In the genomic region with DNA sequence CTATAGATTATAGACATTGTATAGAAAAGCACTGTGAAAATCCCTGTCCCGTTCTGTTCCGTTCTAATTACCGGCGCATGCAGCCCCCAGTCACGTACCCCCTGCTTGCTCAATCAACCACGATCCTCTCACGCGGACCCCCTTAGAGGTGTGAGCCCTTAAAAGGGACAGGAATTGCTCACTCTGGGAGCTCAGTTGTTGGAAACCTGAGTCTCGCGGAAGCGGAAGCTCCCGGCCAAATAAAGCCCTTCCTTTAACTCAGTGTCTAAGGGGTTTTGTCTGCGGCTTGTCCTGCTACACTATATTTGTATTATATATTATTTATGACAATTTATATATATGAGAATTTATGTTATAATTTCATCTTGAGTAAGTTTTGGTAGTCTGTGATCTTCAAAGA, we compare ENCODE assay signal across 32 cellular contexts.
"Had no signal": no experiment of that assay in that cellular context is flagged by ENCODE, and none has a peak within 500 bp of the region (broad histone marks: within the 10 kb centered on the region; RNA-seq: fewer than 3 reads in every experiment).

No MANE protein-coding gene starts in this region.

- H3K27me3 Mint-ChIP-seq: activated B cell treated with CpG ODN at 0.5 μM for 24 hours; activated CD4-positive, alpha-beta memory T cell treated with anti-CD3 and anti-CD28 coated beads for 36 hours; activated CD8-positive, alpha-beta memory T cell treated with anti-CD3 and anti-CD28 coated beads, Interleukin-2, amount 10 ng/mL, durations not matched to agents 7 days and 5 days; activated naive CD4-positive, alpha-beta T cell treated with anti-CD3 and anti-CD28 coated beads, Interleukin-2, amount 50 U/mL, for 24 hours; activated naive CD8-positive, alpha-beta T cell treated with anti-CD3 and anti-CD28 coated beads for 36 hours; activated naive CD8-positive, alpha-beta T cell treated with anti-CD3 and anti-CD28 coated beads, Interleukin-2, amount 50 U/mL, for 24 hours; effector memory CD8-positive, alpha-beta T cell had no signal

- DNase-seq: activated B cell treated with CpG ODN at 0.5 μM for 24 hours; activated CD4-positive, alpha-beta memory T cell treated with anti-CD3 and anti-CD28 coated beads for 36 hours; activated CD4-positive, alpha-beta T cell treated with anti-CD3 and anti-CD28 coated beads for 1 hour; activated CD4-positive, alpha-beta T cell treated with anti-CD3 and anti-CD28 coated beads for 4 hours; activated CD4-positive, alpha-beta T cell treated with anti-CD3 and anti-CD28 coated beads, Interleukin-2, amount 50 U/mL, for 1 hour; activated CD8-positive, alpha-beta memory T cell treated with anti-CD3 and anti-CD28 coated beads, Interleukin-2, amount 10 ng/mL, durations not matched to agents 7 days and 5 days; activated CD8-positive, alpha-beta memory T cell treated with anti-CD3 and anti-CD28 coated beads, Interleukin-2, amount 50 U/mL, for 4 hours; activated CD8-positive, alpha-beta T cell treated with anti-CD3 and anti-CD28 coated beads, Interleukin-2, amount 10 ng/mL, durations not matched to agents 7 days and 5 days; activated effector memory CD4-positive, alpha-beta T cell treated with anti-CD3 and anti-CD28 coated beads, Interleukin-2, amount 50 U/mL, for 16 hours; activated naive CD4-positive, alpha-beta T cell treated with anti-CD3 and anti-CD28 coated beads for 36 hours; activated naive CD8-positive, alpha-beta T cell treated with anti-CD3 and anti-CD28 coated beads for 36 hours; activated naive CD8-positive, alpha-beta T cell treated with anti-CD3 and anti-CD28 coated beads, Interleukin-2, amount 50 U/mL, for 24 hours; activated T-cell treated with anti-CD3 and anti-CD28 coated beads, Interleukin-2, amount 50 U/mL, for 1 hour; activated T-cell treated with anti-CD3 and anti-CD28 coated beads, Interleukin-2, amount 50 U/mL, for 48 hours; adrenal gland; amygdala; aorta; body of pancreas; caudate nucleus; cortex of kidney; dermis blood vessel endothelial cell; effector CD4-positive, alpha-beta T cell; effector memory CD8-positive, alpha-beta T cell; foreskin fibroblast; head of caudate nucleus; hippocampal formation; T-helper 2 cell had no signal

- H3K9me3 Mint-ChIP-seq: activated B cell treated with CpG ODN at 0.5 μM for 24 hours; activated CD4-positive, alpha-beta memory T cell treated with anti-CD3 and anti-CD28 coated beads for 36 hours; effector memory CD8-positive, alpha-beta T cell had no signal

- H3K9me3 ChIP-seq: adrenal gland, body of pancreas had no signal

- H3K4me1 ChIP-seq: adrenal gland, body of pancreas had no signal

- H3K27me3 ChIP-seq: adrenal gland, body of pancreas had no signal

- H3K27ac Mint-ChIP-seq: activated B cell treated with CpG ODN at 0.5 μM for 24 hours; activated CD4-positive, alpha-beta memory T cell treated with anti-CD3 and anti-CD28 coated beads for 36 hours; activated CD8-positive, alpha-beta memory T cell treated with anti-CD3 and anti-CD28 coated beads, Interleukin-2, amount 10 ng/mL, durations not matched to agents 7 days and 5 days; activated CD8-positive, alpha-beta T cell treated with anti-CD3 and anti-CD28 coated beads, Interleukin-2, amount 10 ng/mL, durations not matched to agents 7 days and 5 days; activated naive CD4-positive, alpha-beta T cell treated with anti-CD3 and anti-CD28 coated beads for 36 hours; activated naive CD4-positive, alpha-beta T cell treated with anti-CD3 and anti-CD28 coated beads, Interleukin-2, amount 50 U/mL, for 24 hours; activated naive CD8-positive, alpha-beta T cell treated with anti-CD3 and anti-CD28 coated beads for 36 hours; activated T-helper 1 cell treated with anti-CD3 and anti-CD28 coated beads, Interleukin-12 subunit alpha, Interleukin-12 subunit beta, Interleukin-2, Interleukin-4 antibody, amounts not matched to agents 30 ng/mL and 10 ng/mL and 1 ng/mL, durations not matched to agents 14 hours and 24 hours and 36 hours; activated T-helper 2 cell treated with anti-CD3 and anti-CD28 coated beads, Interferon-gamma antibody, Interleukin-2, Interleukin-4, amounts not matched to agents 10 μg/mL and 5 μg/mL and 100 μg/mL, durations not matched to agents 14 hours and 24 hours and 36 hours; effector memory CD8-positive, alpha-beta T cell had no signal

- H3K36me3 ChIP-seq: adrenal gland had no signal

- H3K4me3 ChIP-seq: adrenal gland, body of pancreas had no signal

- H3K27ac ChIP-seq: adrenal gland, body of pancreas, VCaP had no signal

- ATAC-seq: activated CD8-positive, alpha-beta memory T cell treated with anti-CD3 and anti-CD28 coated beads, Interleukin-2, amount 10 ng/mL, durations not matched to agents 7 days and 5 days; activated CD8-positive, alpha-beta T cell treated with anti-CD3 and anti-CD28 coated beads, Interleukin-2, amount 10 ng/mL, durations not matched to agents 7 days and 5 days; activated naive CD8-positive, alpha-beta T cell treated with anti-CD3 and anti-CD28 coated beads, Interleukin-2, amount 50 U/mL, for 24 hours; body of pancreas; effector memory CD8-positive, alpha-beta T cell; esophagus mucosa had no signal

- H3K4me3 Mint-ChIP-seq: activated B cell treated with CpG ODN at 0.5 μM for 24 hours; activated CD4-positive, alpha-beta memory T cell treated with anti-CD3 and anti-CD28 coated beads for 36 hours; activated CD8-positive, alpha-beta memory T cell treated with anti-CD3 and anti-CD28 coated beads, Interleukin-2, amount 10 ng/mL, durations not matched to agents 7 days and 5 days; activated CD8-positive, alpha-beta T cell treated with anti-CD3 and anti-CD28 coated beads, Interleukin-2, amount 10 ng/mL, durations not matched to agents 7 days and 5 days; activated naive CD4-positive, alpha-beta T cell treated with anti-CD3 and anti-CD28 coated beads for 36 hours; activated naive CD4-positive, alpha-beta T cell treated with anti-CD3 and anti-CD28 coated beads, Interleukin-2, amount 50 U/mL, for 24 hours; activated naive CD8-positive, alpha-beta T cell treated with anti-CD3 and anti-CD28 coated beads for 36 hours; activated naive CD8-positive, alpha-beta T cell treated with anti-CD3 and anti-CD28 coated beads, Interleukin-2, amount 50 U/mL, for 24 hours; activated T-helper 1 cell treated with anti-CD3 and anti-CD28 coated beads, Interleukin-12 subunit alpha, Interleukin-12 subunit beta, Interleukin-2, Interleukin-4 antibody, amounts not matched to agents 30 ng/mL and 10 ng/mL and 1 ng/mL, durations not matched to agents 14 hours and 24 hours and 36 hours; effector memory CD8-positive, alpha-beta T cell had no signal
